8 cellular contexts compared by ENCODE assay signal in the genomic region with DNA sequence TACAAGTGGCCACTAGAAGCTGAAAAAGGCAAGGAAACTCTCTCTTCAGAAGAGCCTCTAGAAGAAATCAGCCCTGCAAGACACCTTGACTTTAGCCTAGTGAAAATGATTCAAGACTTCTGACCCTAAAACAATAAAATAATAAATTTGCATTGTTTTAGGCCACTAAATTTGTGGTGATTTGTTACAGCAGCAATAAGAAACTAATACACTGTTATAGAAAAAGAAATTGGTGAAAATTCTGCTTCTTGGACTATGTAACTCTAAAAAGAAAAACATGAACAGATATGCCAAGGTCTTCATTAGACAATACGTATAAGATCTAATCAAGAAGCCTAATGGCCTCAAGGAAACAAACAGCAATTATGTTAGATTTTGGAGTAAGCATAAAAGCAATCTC. TPM values are rescaled to one million over a fixed set of nuclear protein-coding genes. Genes with fewer than 3 reads are reported as not detected.
"Had no signal": no experiment of that assay in that cellular context is flagged by ENCODE, and none has a peak within 500 bp of the region (broad histone marks: within the 10 kb centered on the region; RNA-seq: fewer than 3 reads in every experiment).

No MANE protein-coding gene starts in this region.

- H3K4me1 ChIP-seq: HAP-1 had no signal

- H3K9me3 ChIP-seq: HAP-1 had no signal

- H3K4me3 ChIP-seq: GM23338, HAP-1 had no signal

- FAIRE-seq: HTR-8/SVneo had no signal

- H3K4me2 ChIP-seq: GM23338 had no signal

- H3K36me3 ChIP-seq: HAP-1 had no signal

- ATAC-seq: GM23338, HCT116 had no signal

- H2AFZ ChIP-seq: GM23338 had no signal

- DNase-seq: H7, KG1 had no signal

RNA-seq across cellular contexts. Expression of gene EXD1, which starts 36.1 kb away (rescaled TPM):
- total RNA-seq: HT-29 had no signal
- polyA plus RNA-seq: GM23338, IgD-negative memory B cell had no signal
